28 cellular contexts compared by ENCODE assay signal in the genomic region with DNA sequence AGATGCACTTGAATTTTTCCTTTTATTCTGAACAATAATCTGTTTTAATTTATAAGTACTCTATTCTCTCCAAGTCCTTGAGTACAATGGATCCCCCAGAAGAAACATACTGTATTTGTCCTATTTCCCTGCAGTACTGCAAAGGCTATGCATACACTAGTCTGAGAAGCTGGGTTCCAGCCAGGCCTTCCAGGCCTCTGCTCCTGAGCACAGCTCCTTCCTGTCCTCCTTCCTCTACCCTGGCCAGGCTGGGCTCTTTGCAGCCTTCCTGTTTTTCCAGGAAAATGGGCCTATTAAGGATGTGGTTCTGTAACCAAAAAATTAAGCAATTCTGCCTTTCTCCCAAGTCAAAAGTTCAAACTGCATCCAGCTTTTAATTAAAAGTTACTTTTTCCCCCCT.
"Had no signal": no experiment of that assay in that cellular context is flagged by ENCODE, and none has a peak within 500 bp of the region (broad histone marks: within the 10 kb centered on the region; RNA-seq: fewer than 3 reads in every experiment).

No MANE protein-coding gene starts in this region.

- H3K36me3 Mint-ChIP-seq: mesothelial cell of epicardium; stimulated activated effector memory CD8-positive, alpha-beta T cell treated with anti-CD3 and anti-CD28 coated beads, Interleukin-12 subunit alpha, Interleukin-12 subunit beta, amount 100 ng/mL, for 72 hours had no signal

- H3K9me3 ChIP-seq: neutrophil, sigmoid colon, suprapubic skin, thoracic aorta, tibial artery, uterus had no signal

- H3K27me3 ChIP-seq: neural progenitor cell, neutrophil, sigmoid colon, spleen, suprapubic skin, tibial artery, uterus had no signal

- ATAC-seq: left colon; natural killer cell; stimulated activated effector memory CD8-positive, alpha-beta T cell treated with anti-CD3 and anti-CD28 coated beads, Interleukin-12 subunit alpha, Interleukin-12 subunit beta, amount 100 ng/mL, for 72 hours had no signal

- H3K27ac ChIP-seq: left ventricle myocardium inferior, neural progenitor cell, neutrophil, parathyroid adenoma, sigmoid colon, suprapubic skin, thoracic aorta, tibial artery, uterus had no signal

- H3K9ac ChIP-seq: neural progenitor cell, parathyroid adenoma had no signal

- H3K4me3 Mint-ChIP-seq: immature natural killer cell; mesothelial cell of epicardium; naive B cell; natural killer cell; nephron progenitor cell; neural progenitor cell; stimulated activated effector memory CD8-positive, alpha-beta T cell treated with anti-CD3 and anti-CD28 coated beads, Interleukin-12 subunit alpha, Interleukin-12 subunit beta, amount 100 ng/mL, for 72 hours; stimulated activated naive CD8-positive, alpha-beta T cell treated with anti-CD3 and anti-CD28 coated beads, Interleukin-15, Interleukin-2, amounts not matched to agents 100 ng/mL and 50 ng/mL, for 24 hours had no signal

- DNase-seq: hypothalamus; immature natural killer cell; kidney; left colon; left ventricle myocardium inferior; mesendoderm; naive B cell; natural killer cell; nephron progenitor cell; occipital lobe; right cardiac atrium; sigmoid colon; small intestine; spleen; stimulated activated CD4-positive, alpha-beta T cell treated with anti-CD3 and anti-CD28 coated beads, Interleukin-4, amount 100 ng/mL, for 24 hours; stimulated activated naive CD4-positive, alpha-beta T cell; tibial artery; trophoblast cell; uterus had no signal

- H3K9me3 Mint-ChIP-seq: stimulated activated effector memory CD8-positive, alpha-beta T cell treated with anti-CD3 and anti-CD28 coated beads, Interleukin-12 subunit alpha, Interleukin-12 subunit beta, amount 100 ng/mL, for 72 hours had no signal

- H3K27ac Mint-ChIP-seq: mesothelial cell of epicardium; naive B cell; natural killer cell; nephron progenitor cell; neural progenitor cell; stimulated activated effector memory CD8-positive, alpha-beta T cell treated with anti-CD3 and anti-CD28 coated beads, Interleukin-12 subunit alpha, Interleukin-12 subunit beta, amount 100 ng/mL, for 72 hours; stimulated activated naive CD8-positive, alpha-beta T cell treated with anti-CD3 and anti-CD28 coated beads, Interleukin-15, Interleukin-2, amounts not matched to agents 100 ng/mL and 50 ng/mL, for 24 hours had no signal

- H3K36me3 ChIP-seq: left ventricle myocardium inferior, neural progenitor cell, neutrophil, sigmoid colon, spleen, suprapubic skin, thoracic aorta, tibial artery, uterus had no signal

- H3K4me3 ChIP-seq: left ventricle myocardium inferior, lung, neural progenitor cell, sigmoid colon, spleen, suprapubic skin, thoracic aorta, tibial artery, uterus had no signal

- H3K4me2 ChIP-seq: neural progenitor cell had no signal
